In genomic region chr7:22664988-22665798, GRCh38 we compare ENCODE assay signal across 21 cellular contexts.
A peak's percentile ranks its signal among the peaks of the same experiment; 100 is the strongest.
DNase-seq lines count a peak whose midpoint lies in the region; ATAC-seq, FAIRE-seq and TF ChIP-seq lines count a peak whose summit lies in the region.
"Had no signal": no experiment of that assay in that cellular context is flagged by ENCODE, and none has a peak within 500 bp of the region (broad histone marks: within the 10 kb centered on the region; RNA-seq: fewer than 3 reads in every experiment).

No MANE protein-coding gene starts in this region.

- H2AK9ac ChIP-seq in IMR-90 (replicated peaks; ENCODE audit: low read depth, low read length, poor library complexity), result no peak overlapping the region

- H3K14ac ChIP-seq in IMR-90 (replicated peaks; ENCODE audit: low read depth, low read length), result 0 out of 2 replicates have a peak overlapping the region, but pooled peaks have one; percentile 3
- no peak overlapping the region for H3K14ac ChIP-seq in H1 (ENCODE audit: insufficient read length)
- peak overlapping the region; percentile 14 for H3K14ac ChIP-seq in trophoblast cell (ENCODE audit: low read length)

- H4K12ac ChIP-seq in trophoblast cell (ENCODE audit: low read depth, low read length), result no peak overlapping the region

- H2BK120ac ChIP-seq in IMR-90 (ENCODE audit: low read depth, low read length) (peak overlapping the region; percentile 94), H1 (replicated peaks; ENCODE audit: low read depth, low read length) (no peak overlapping the region), trophoblast cell (ENCODE audit: insufficient read depth, low read length, poor library complexity) (no peak overlapping the region)

- TF ChIP-seq RAD21 in IMR-90 (IDR thresholded peaks at IDR 0.05; ENCODE audit: low read length), result no peak
- no peak for TF ChIP-seq RAD21 in H1 (IDR thresholded peaks at IDR 0.05 in 1 of 2, conservative IDR thresholded peaks at IDR 0.05 in 1 of 2; ENCODE audit: low read depth in 2 of 2, low read length in 2 of 2)

- H2BK12ac ChIP-seq in H1 (ENCODE audit: low read depth, low read length) (0 out of 2 replicates have a peak overlapping the region, but pooled peaks have one; percentile 60), trophoblast cell (ENCODE audit: low read length) (peak overlapping the region; percentile 3)

- no peak overlapping the region for H3K56ac ChIP-seq in IMR-90 (ENCODE audit: extremely low read depth, insufficient read depth, low read length)
- no peak overlapping the region for H3K56ac ChIP-seq in H1 (replicated peaks; ENCODE audit: insufficient read length, low read depth, low read length)

- TF ChIP-seq POLR2A in IMR-90 (IDR thresholded peaks at IDR 0.05; ENCODE audit: low read depth, low read length), result no peak
- no peak for TF ChIP-seq POLR2A in H1 (IDR thresholded peaks at IDR 0.05; ENCODE audit: control extremely low read depth in 1 of 2, low read depth in 2 of 2, low read length in 2 of 2)

- H2BK20ac ChIP-seq in IMR-90 (ENCODE audit: low read depth, low read length) (peak overlapping the region; percentile 47), H1 (ENCODE audit: low read length) (no peak overlapping the region; the same call in 1 of the 2 replicates)

- H2AFZ ChIP-seq in IMR-90 (replicated peaks; ENCODE audit: low read length, poor library complexity) (no peak overlapping the region), H1 (ENCODE audit: low read length) (no peak overlapping the region), trophoblast cell (ENCODE audit: insufficient read depth, low read length, poor library complexity) (no peak overlapping the region)
- H2AFZ ChIP-seq: GM23248 had no signal

- peak overlapping the region; percentile 78 for H3K4ac ChIP-seq in IMR-90 (ENCODE audit: low read depth, low read length)
- no peak overlapping the region for H3K4ac ChIP-seq in H1 (replicated peaks; ENCODE audit: insufficient read length, low read depth, low read length)
- H3K4ac ChIP-seq in trophoblast cell (ENCODE audit: low read depth, low read length), result no peak overlapping the region

- dilution Hi-C loops in IMR-90 (cut with HindIII; ENCODE audit: low sequenced_read_pairs, unreplicated experiment), result no loop called here

- H3K4me1 ChIP-seq in Caco-2 (peaks cover 26% of the 10 kb centered on the region), IMR-90 (ENCODE audit: control insufficient read depth, insufficient read depth, low read length) (peaks cover 27% of the 10 kb centered on the region), H1 (replicated peaks in 1 of 4; ENCODE audit: control insufficient read depth in 3 of 4, insufficient read depth in 4 of 4, low read length in 3 of 4) (peaks cover 5 to 16% (median 13%) of the 10 kb centered on the region in 4 experiments), trophoblast cell (ENCODE audit: control insufficient read depth in 1 of 2, insufficient read depth in 2 of 2, low read length in 2 of 2) (peaks cover 8 to 11% of the 10 kb centered on the region in 2 experiments)
- H3K4me1 ChIP-seq: BE2C had no signal

- no peaks in the 10 kb centered on the region for H3K9me3 ChIP-seq in Caco-2
- no peaks in the 10 kb centered on the region for H3K9me3 ChIP-seq in IMR-90 (ENCODE audit: control insufficient read depth, insufficient read depth, low read length)
- H3K9me3 ChIP-seq in H1 (ENCODE audit: insufficient read depth in 2 of 2, low read depth in 1 of 2, low read length in 1 of 2), result no peaks in the 10 kb centered on the region; a peak in 1 of 4 replicates
- H3K9me3 ChIP-seq in trophoblast cell (ENCODE audit: insufficient read depth, low read depth, low read length), result no peaks in the 10 kb centered on the region
- H3K9me3 ChIP-seq: BE2C had no signal

- H3K27me3 Mint-ChIP-seq in Caco-2 (ENCODE audit: insufficient read depth, unreplicated experiment), result no peaks in the 10 kb centered on the region
- H3K27me3 Mint-ChIP-seq: CD4-positive, alpha-beta memory T cell had no signal

- no peak for FAIRE-seq in H1 (lab: Jason Lieb, UNC)
- FAIRE-seq: G401.6, GM12892 had no signal

- H3K27me3 ChIP-seq in Caco-2 (replicated peaks; ENCODE audit: control insufficient read depth, insufficient read depth, low read length) (no peaks in the 10 kb centered on the region), IMR-90 (ENCODE audit: control insufficient read depth, insufficient read depth, low read length) (no peaks in the 10 kb centered on the region), H1 (replicated peaks in 1 of 4; ENCODE audit: control insufficient read depth in 3 of 4, extremely low read depth in 1 of 4, insufficient read depth in 3 of 4, low read length in 3 of 4) (no peaks in the 10 kb centered on the region), trophoblast cell (ENCODE audit: insufficient read depth, low read length) (no peaks in the 10 kb centered on the region)

- H4K91ac ChIP-seq in IMR-90 (ENCODE audit: insufficient read depth, low read depth, low read length), result peak overlapping the region; percentile 46; the same call in 1 of the 2 replicates
- peak overlapping the region; percentile 9 for H4K91ac ChIP-seq in H1 (replicated peaks; ENCODE audit: insufficient read length, low read length)
- H4K91ac ChIP-seq in trophoblast cell (ENCODE audit: low read depth, low read length), result no peak overlapping the region

- BruUV-seq in Caco-2 (replicated peaks; lab: Mats Ljungman, UMichigan) (no TSS peak), IMR-90 (replicated peaks; lab: Mats Ljungman, UMichigan) (no TSS peak)

- no peak overlapping the region for H3K23ac ChIP-seq in IMR-90 (ENCODE audit: low read depth, low read length)
- H3K23ac ChIP-seq in H1 (ENCODE audit: insufficient read length), result no peak overlapping the region
- H3K23ac ChIP-seq in trophoblast cell (ENCODE audit: low read length), result no peak overlapping the region

- H3K9ac ChIP-seq in IMR-90 (ENCODE audit: low read depth, low read length) (no peak overlapping the region), H1 (replicated peaks in 1 of 4; ENCODE audit: extremely low read depth in 1 of 4, low read depth in 3 of 4, low read length in 3 of 4) (no peak overlapping the region), trophoblast cell (ENCODE audit: low read length) (no peak overlapping the region)
- H3K9ac ChIP-seq: GM23248 had no signal

- H2BK15ac ChIP-seq in IMR-90 (ENCODE audit: low read depth, low read length) (peak overlapping the region; percentile 80; the same call in 1 of the 3 replicates), H1 (ENCODE audit: low read length) (no peak overlapping the region)

- H3K4me1 Mint-ChIP-seq in Caco-2 (ENCODE audit: low read depth, unreplicated experiment), result peaks cover 16% of the 10 kb centered on the region

- POLR2A ChIA-PET in Caco-2 (lab: Charles Lee) (no interaction called here), IMR-90 (lab: Charles Lee; ENCODE audit: unreplicated experiment) (no interaction called here), H1 (lab: Charles Lee; ENCODE audit: partially characterized antibody) (interaction anchor here (1.3 kb wide), 1 partner anchor 44 kb away, joined by 4 read pairs; no protein-coding TSS in a partner anchor)

- no peaks in the 10 kb centered on the region for H3K79me2 ChIP-seq in H1 (ENCODE audit: control insufficient read depth in 1 of 2, insufficient read depth in 2 of 2, low read length in 2 of 2)
- H3K79me2 ChIP-seq in trophoblast cell (ENCODE audit: control insufficient read depth, insufficient read depth, low read length, poor library complexity), result no peaks in the 10 kb centered on the region

- H3K36me3 Mint-ChIP-seq in Caco-2 (ENCODE audit: insufficient read depth, unreplicated experiment), result peaks cover 16% of the 10 kb centered on the region
- H3K36me3 Mint-ChIP-seq: CD4-positive, alpha-beta memory T cell had no signal

- intact Hi-C loops in Caco-2 (cut with micrococcal nuclease; ENCODE audit: unreplicated experiment) (no loop called here), IMR-90 (cut with micrococcal nuclease) (loop anchor here (5.0 kb wide), 2 partner anchors 83 to 103 kb away; no protein-coding TSS in a partner anchor)

- H4K8ac ChIP-seq in IMR-90 (ENCODE audit: low read depth in 2 of 2, low read length in 2 of 2) (peak overlapping the region; percentile 19 to 30; a peak in 1 of 4 replicates), H1 (ENCODE audit: extremely low read depth, insufficient read depth, low read length) (peak overlapping the region; percentile 18), trophoblast cell (ENCODE audit: low read depth, low read length) (no peak overlapping the region)

- CTCF ChIA-PET in Caco-2 (lab: Charles Lee) (no interaction called here), IMR-90 (lab: Yijun Ruan, JAX) (no interaction called here), H1 (lab: Charles Lee; ENCODE audit: partially characterized antibody) (interaction anchor here (0.8 to 1.0 kb wide), 2 partner anchors 13 to 60 kb away, joined by 3 read pairs; no protein-coding TSS in a partner anchor)

- H3K36me3 ChIP-seq in Caco-2 (ENCODE audit: control insufficient read depth, insufficient read depth, low read length), result no peaks in the 10 kb centered on the region; the same call in 1 of the 2 replicates
- no peaks in the 10 kb centered on the region for H3K36me3 ChIP-seq in IMR-90 (ENCODE audit: control insufficient read depth, insufficient read depth, low read length)
- H3K36me3 ChIP-seq in H1 (ENCODE audit: control insufficient read depth in 2 of 4, insufficient read depth in 4 of 4, low read length in 3 of 4), result no peaks in the 10 kb centered on the region
- no peaks in the 10 kb centered on the region for H3K36me3 ChIP-seq in trophoblast cell (ENCODE audit: control insufficient read depth in 1 of 2, insufficient read depth in 2 of 2, low read length in 2 of 2)
- H3K36me3 ChIP-seq: BE2C had no signal

- no peak for ATAC-seq in IMR-90 (ENCODE audit: low read depth)
- ATAC-seq: Panc1 had no signal

- H3K4me2 ChIP-seq in IMR-90 (ENCODE audit: low read depth, low read length), result no peak overlapping the region
- H3K4me2 ChIP-seq in H1 (ENCODE audit: insufficient read depth in 1 of 2, low read depth in 2 of 2, low read length in 2 of 2), result no peak overlapping the region
- no peak overlapping the region for H3K4me2 ChIP-seq in trophoblast cell (ENCODE audit: low read length)

- peak overlapping the region; percentile 29 for H3K27ac Mint-ChIP-seq in Caco-2 (ENCODE audit: unreplicated experiment)
- H3K27ac Mint-ChIP-seq: CD4-positive, alpha-beta memory T cell had no signal

- H3K18ac ChIP-seq in IMR-90 (ENCODE audit: low read depth, low read length) (no peak overlapping the region), H1 (ENCODE audit: extremely low read depth, low read length) (no peak overlapping the region), trophoblast cell (ENCODE audit: low read length) (no peak overlapping the region)

- 92% methylated on average over 22 of the region's 54 CpGs; no CpG with 5 or more reads in 1 of the 2 experiments for WGBS in IMR-90 (ENCODE audit: extremely low coverage in 2 of 2, insufficient read length in 1 of 2), 2 experiments
- WGBS in H1 (ENCODE audit: extremely low coverage in 1 of 2, insufficient coverage in 1 of 2, insufficient read length in 1 of 2, insufficient replicate concordance in 2 of 2, low coverage in 1 of 2, low lambda C conversion rate in 2 of 2, missing lambda C conversion rate in 1 of 2), 2 experiments, result 91% methylated on average over 48 of the region's 54 CpGs; no CpG with 5 or more reads in 1 of the 2 experiments
- no CpG with 5 or more reads among the region's 54 CpGs for WGBS in trophoblast cell (ENCODE audit: extremely low coverage, insufficient coverage, insufficient read length)

- H3K27ac ChIP-seq in IMR-90 (ENCODE audit: insufficient read depth, low read length) (peak overlapping the region; percentile 49), H1 (ENCODE audit: low read depth, low read length) (no peak overlapping the region), trophoblast cell (ENCODE audit: low read depth, low read length) (no peak overlapping the region)
- H3K27ac ChIP-seq: GM23248 had no signal

- peaks cover 2% of the 10 kb centered on the region; the same call in 1 of the 2 replicates for H3K23me2 ChIP-seq in H1 (ENCODE audit: low read depth, low read length)

- in situ Hi-C loops in IMR-90 (cut with MboI; ENCODE audit: low sequenced_read_pairs), result no loop called here

- H4K5ac ChIP-seq in IMR-90 (ENCODE audit: low read depth, low read length), result no peak overlapping the region
- no peak overlapping the region for H4K5ac ChIP-seq in H1 (ENCODE audit: insufficient read length, low read depth, low read length)

- TF ChIP-seq CTCF in Caco-2 (IDR thresholded peaks at IDR 0.05; ENCODE audit: insufficient read depth in 1 of 2, low read depth in 1 of 2, low read length in 1 of 2, severe bottlenecking in 1 of 2, unreplicated experiment in 1 of 2), result no peak
- no peak for TF ChIP-seq CTCF in IMR-90 (conservative IDR thresholded peaks at IDR 0.05; ENCODE audit: low read depth, low read length)
- TF ChIP-seq CTCF in H1 (IDR thresholded peaks at IDR 0.05; ENCODE audit: control extremely low read depth in 1 of 3, insufficient read depth in 1 of 3, low read depth in 1 of 3, low read length in 3 of 3), result no peak

- DNase-seq in Caco-2, result no peak
- DNase-seq in IMR-90, result no peak
- DNase-seq in H1 (ENCODE audit: low read depth in 1 of 2, low spot score in 2 of 2), result no peak
- no peak for DNase-seq in trophoblast cell
- DNase-seq in GM03348 (ENCODE audit: low spot score), result no peak
- no peak for DNase-seq in hypothalamus (lab: John Stamatoyannopoulos, UW)
- DNase-seq in NCI-H82 (lab: John Stamatoyannopoulos, UW), result no peak
- DNase-seq: BE2C; CD4-positive, alpha-beta memory T cell; DND-41; KBM-7; NCI-H1436; NCI-H2029 treated with DMSO at 0.1 percent for 48 hours; NCI-H2171 treated with DMSO at 0.1 percent for 48 hours; NCI-H446 treated with DMSO at 0.1 percent for 48 hours; NCI-H748 treated with DMSO at 0.1 percent for 48 hours; Right ventricle myocardium superior had no signal

- no peak overlapping the region for H3K4me3 Mint-ChIP-seq in Caco-2 (ENCODE audit: unreplicated experiment)
- H3K4me3 Mint-ChIP-seq: CD4-positive, alpha-beta memory T cell had no signal

- TF ChIP-seq EP300 in H1 (IDR thresholded peaks at IDR 0.05; ENCODE audit: borderline replicate concordance in 1 of 2, low read depth in 2 of 2, low read length in 2 of 2), result no peak

- H4K20me1 ChIP-seq in IMR-90 (ENCODE audit: insufficient read depth, low read length) (no peaks in the 10 kb centered on the region), H1 (replicated peaks in 1 of 2; ENCODE audit: control insufficient read depth in 1 of 2, insufficient read depth in 2 of 2, low read length in 2 of 2) (no peaks in the 10 kb centered on the region)

- peaks cover 22% of the 10 kb centered on the region for H3K9me1 ChIP-seq in IMR-90 (ENCODE audit: insufficient read depth, low read length)

- no peak overlapping the region for H3K4me3 ChIP-seq in Caco-2 (ENCODE audit: low read depth, low read length)
- H3K4me3 ChIP-seq in IMR-90 (ENCODE audit: insufficient read depth, low read depth, low read length), result no peak overlapping the region
- H3K4me3 ChIP-seq in H1 (ENCODE audit: extremely low read depth in 1 of 4, insufficient read depth in 2 of 4, low read depth in 3 of 4, low read length in 4 of 4), result no peak overlapping the region
- H3K4me3 ChIP-seq in trophoblast cell (ENCODE audit: low read depth, low read length), result no peak overlapping the region
- H3K4me3 ChIP-seq: GM23248 had no signal

- peak overlapping the region; percentile 61; the same call in 1 of the 2 replicates for H2AK5ac ChIP-seq in IMR-90 (ENCODE audit: low read depth, low read length)
- H2AK5ac ChIP-seq in H1 (ENCODE audit: low read depth, low read length), result no peak overlapping the region
- H2AK5ac ChIP-seq in trophoblast cell (ENCODE audit: low read length), result peak overlapping the region; percentile 18

- H3K79me1 ChIP-seq in IMR-90 (ENCODE audit: low read depth in 1 of 2, low read length in 2 of 2) (0 out of 4 replicates have a peak, but pooled peaks cover 0 to 3% of the 10 kb centered on the region in 2 experiments), H1 (ENCODE audit: low read depth, low read length) (no peaks in the 10 kb centered on the region), trophoblast cell (ENCODE audit: low read length) (peaks cover 2% of the 10 kb centered on the region)

- H2BK5ac ChIP-seq in IMR-90 (ENCODE audit: low read depth, low read length, poor library complexity, severe bottlenecking), result peak overlapping the region; percentile 30
- H2BK5ac ChIP-seq in H1 (ENCODE audit: low read depth, low read length), result peak overlapping the region; percentile 45; the same call in 1 of the 2 replicates
- no peak overlapping the region for H2BK5ac ChIP-seq in trophoblast cell (ENCODE audit: low read depth, low read length, poor library complexity)

- H3K9me3 Mint-ChIP-seq in Caco-2 (ENCODE audit: unreplicated experiment), result no peaks in the 10 kb centered on the region
- H3K9me3 Mint-ChIP-seq: CD4-positive, alpha-beta memory T cell had no signal
